Comparison of ENCODE assay signal across 1 cellular context in the genomic region with DNA sequence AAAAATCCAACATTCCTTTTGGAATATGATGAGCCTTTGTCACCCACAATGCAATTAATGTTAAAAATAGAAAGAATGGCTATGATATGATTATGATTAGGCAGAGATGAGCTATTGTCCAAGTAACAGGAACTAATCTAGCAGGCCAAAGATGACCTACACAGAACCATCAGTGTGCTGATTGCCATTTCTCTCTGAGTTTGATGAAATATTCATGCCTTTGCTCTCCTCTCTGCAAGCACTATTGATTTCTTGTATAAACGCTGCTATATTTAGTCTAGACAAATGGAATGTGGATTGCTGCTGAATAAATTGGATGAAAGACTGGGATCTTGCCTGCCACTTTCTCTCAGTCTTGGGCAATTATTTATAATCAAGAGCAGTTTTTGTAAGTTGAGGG.
TF ChIP-seq lines count a peak whose summit lies in the region.

No MANE protein-coding gene starts in this region.

TF ChIP-seq in SK-N-SH, 30 proteins besides CTCF, POLR2A, EP300 and RAD21 (continued from another document):
- TF ChIP-seq JUND (IDR thresholded peaks at IDR 0.05) (no peak), FOXJ3 (CRISPR knock-in tag; IDR thresholded peaks at IDR 0.05) (no peak), RXRA (IDR thresholded peaks at IDR 0.05; ENCODE audit: borderline replicate concordance, low read depth) (no peak), FOXM1 (IDR thresholded peaks at IDR 0.05; ENCODE audit: low read depth) (no peak)
